ENCODE assay signal across 12 cellular contexts in the genomic region with DNA sequence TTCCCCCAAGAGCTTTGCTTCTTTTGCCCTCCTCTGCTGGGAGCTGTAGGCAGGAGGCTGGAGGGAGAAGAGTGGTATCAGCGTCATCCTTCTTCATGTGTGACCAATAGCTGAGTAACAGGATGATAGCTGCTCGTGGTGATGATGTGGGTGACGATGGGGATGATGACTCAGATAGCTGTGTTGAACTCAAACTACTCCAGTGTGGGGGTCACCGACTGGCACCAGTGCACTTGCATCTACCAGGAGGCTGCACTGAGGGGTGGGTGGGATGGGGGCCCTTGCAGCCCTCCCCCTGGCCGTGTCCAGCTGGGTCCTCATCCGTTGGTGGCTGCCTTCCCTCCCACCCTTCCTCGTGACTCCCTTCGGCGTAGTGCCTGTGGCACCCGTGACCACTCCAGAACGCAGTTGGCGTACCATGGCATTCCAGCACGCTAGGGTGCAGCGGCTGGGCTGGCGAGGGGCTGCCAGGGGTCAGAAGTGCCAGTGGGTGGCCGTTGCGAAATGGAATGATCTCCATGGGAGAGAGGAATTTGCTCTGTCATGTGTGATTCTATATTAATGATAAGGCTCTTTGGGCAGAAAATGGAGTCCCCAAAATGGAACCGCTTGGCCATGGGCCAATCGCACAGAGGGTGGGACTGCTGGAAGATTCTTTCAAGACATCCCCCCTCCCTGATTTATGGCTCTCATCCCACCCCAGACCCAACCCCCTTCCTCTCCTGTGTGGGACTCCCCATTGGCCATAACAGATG. TPM values are rescaled to one million over a fixed set of nuclear protein-coding genes. Genes with fewer than 3 reads are reported as not detected.
A peak's percentile ranks its signal among the peaks of the same experiment; 100 is the strongest.
DNase-seq lines count a peak whose midpoint lies in the region; ATAC-seq, FAIRE-seq and TF ChIP-seq lines count a peak whose summit lies in the region.
"Had no signal": no experiment of that assay in that cellular context is flagged by ENCODE, and none has a peak within 500 bp of the region (broad histone marks: within the 10 kb centered on the region; RNA-seq: fewer than 3 reads in every experiment).

No MANE protein-coding gene starts in this region.

- no peaks in the 10 kb centered on the region for H3K4me1 Mint-ChIP-seq in T-cell
- H3K4me1 Mint-ChIP-seq: memory B cell had no signal

- DNase-seq in H54 (ENCODE audit: insufficient read length, low spot score) (peak; percentile 89), fibroblast of mammary gland (ENCODE audit: low read depth) (peak; percentile 99), prostate gland (ENCODE audit: low spot score) (no peak), iPS-NIHi7 (ENCODE audit: extremely low spot score) (no peak), T-cell (no peak), inferior parietal cortex (ENCODE audit: extremely low spot score) (no peak)
- DNase-seq in stimulated activated CD4-positive, alpha-beta T cell treated with anti-CD3 and anti-CD28 coated beads, Interleukin-2, amount 100 ng/mL, for 48 hours = peak; percentile 17 to 35
- DNase-seq: cerebellar nuclear complex had no signal

- H3K4me3 ChIP-seq in fibroblast of mammary gland (ENCODE audit: control insufficient read depth, low read depth, low read length) (no peak overlapping the region), prostate gland (no peak overlapping the region)

- no peaks in the 10 kb centered on the region for H3K36me3 ChIP-seq in prostate gland

- H3K27me3 ChIP-seq in prostate gland (replicated peaks; ENCODE audit: insufficient read depth) = no peaks in the 10 kb centered on the region

- no peaks in the 10 kb centered on the region for H3K9me3 Mint-ChIP-seq in T-cell
- H3K9me3 Mint-ChIP-seq: memory B cell had no signal

- H3K9me3 ChIP-seq in prostate gland = no peaks in the 10 kb centered on the region

- no peaks in the 10 kb centered on the region for H3K36me3 Mint-ChIP-seq in T-cell
- H3K36me3 Mint-ChIP-seq: memory B cell had no signal

- no peak overlapping the region for H3K4me3 Mint-ChIP-seq in T-cell
- H3K4me3 Mint-ChIP-seq: memory B cell had no signal

- ATAC-seq in SK-N-SH treated with all-trans-retinoic acid at 6 μM for 48 hours (peak; percentile 89), T-cell (replicated peaks in 1 of 4) (no peak)

- TF ChIP-seq CTCF in fibroblast of mammary gland (conservative IDR thresholded peaks at IDR 0.05; ENCODE audit: control insufficient read depth, insufficient read depth, low read depth, low read length) (no peak), prostate gland (IDR thresholded peaks at IDR 0.05) (no peak)

- no peaks in the 10 kb centered on the region for H3K4me1 ChIP-seq in prostate gland (replicated peaks)

- FAIRE-seq in H54 (lab: Jason Lieb, UNC) = peak; percentile 41

- TF ChIP-seq POLR2A in H54 (IDR thresholded peaks at IDR 0.05; ENCODE audit: low read depth, low read length) = no peak
- no peak for TF ChIP-seq POLR2A in prostate gland (IDR thresholded peaks at IDR 0.05)

- CTCF ChIA-PET in T-cell (lab: Charles Lee) = interaction anchor here (0.5 to 1.2 kb wide), 2 partner anchors 41 to 43 kb away, joined by 3 read pairs; no protein-coding TSS in a partner anchor

- H3K27me3 Mint-ChIP-seq in T-cell = peaks cover 7 to 25% of the 10 kb centered on the region in 2 donors

- POLR2A ChIA-PET in T-cell (lab: Charles Lee) = no interaction called here

- 79% methylated on average over 19 of the region's 19 CpGs for WGBS in prostate gland

- intact Hi-C loops in prostate gland (cut with DNase I) = no loop called here

- no peak overlapping the region for H3K27ac ChIP-seq in prostate gland
- H3K27ac ChIP-seq: HL-60 had no signal

- H3K27ac Mint-ChIP-seq in T-cell = no peak overlapping the region
- H3K27ac Mint-ChIP-seq: memory B cell had no signal

TF ChIP-seq in SK-N-SH treated with all-trans-retinoic acid at 6 μM for 48 hours, 23 proteins besides CTCF, POLR2A, EP300 and RAD21:
- TF ChIP-seq, protein P1, sequence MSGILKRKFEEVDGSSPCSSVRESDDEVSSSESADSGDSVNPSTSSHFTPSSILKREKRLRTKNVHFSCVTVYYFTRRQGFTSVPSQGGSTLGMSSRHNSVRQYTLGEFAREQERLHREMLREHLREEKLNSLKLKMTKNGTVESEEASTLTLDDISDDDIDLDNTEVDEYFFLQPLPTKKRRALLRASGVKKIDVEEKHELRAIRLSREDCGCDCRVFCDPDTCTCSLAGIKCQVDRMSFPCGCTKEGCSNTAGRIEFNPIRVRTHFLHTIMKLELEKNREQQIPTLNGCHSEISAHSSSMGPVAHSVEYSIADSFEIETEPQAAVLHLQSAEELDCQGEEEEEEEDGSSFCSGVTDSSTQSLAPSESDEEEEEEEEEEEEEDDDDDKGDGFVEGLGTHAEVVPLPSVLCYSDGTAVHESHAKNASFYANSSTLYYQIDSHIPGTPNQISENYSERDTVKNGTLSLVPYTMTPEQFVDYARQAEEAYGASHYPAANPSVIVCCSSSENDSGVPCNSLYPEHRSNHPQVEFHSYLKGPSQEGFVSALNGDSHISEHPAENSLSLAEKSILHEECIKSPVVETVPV (CRISPR knock-in tag; IDR thresholded peaks at IDR 0.05) = no peak
- no peak for TF ChIP-seq SNAI2 (CRISPR knock-in tag; IDR thresholded peaks at IDR 0.05)
- TF ChIP-seq CREB5 (CRISPR knock-in tag; IDR thresholded peaks at IDR 0.05; ENCODE audit: low read depth) = no peak

RNA-seq across cellular contexts. Expression of gene IGFN1, which starts 1.3 kb away (rescaled TPM):
- 1 to 10 TPM; 2.0 to 6.7 TPM for total RNA-seq in prostate gland
- total RNA-seq in T-cell = not detected
- total RNA-seq: subcutaneous adipose tissue had no signal

RNA-seq across cellular contexts. Expression of gene TMEM9, which starts 37.6 kb away (rescaled TPM):
- total RNA-seq in prostate gland (100 to 1,000 TPM; 131 to 164 TPM), T-cell (10 to 100 TPM; 15.5 to 22.2 (median 17.7) TPM)

Comparison
In these comparisons a context has a peak if more than half of its experiments do, and no peak if none do; other contexts are left out.
1. DNase-seq: peak in H54 (single experiment), fibroblast of mammary gland (single experiment) and stimulated activated CD4-positive, alpha-beta T cell treated with anti-CD3 and anti-CD28 coated beads, Interleukin-2, amount 100 ng/mL, for 48 hours (2 of 2); none in prostate gland (single experiment), iPS-NIHi7 (single experiment), T-cell (0 of 34) and inferior parietal cortex (single experiment).
2. RNA of gene TMEM9, which starts 37.6 kb away (total RNA-seq): 131 to 164 TPM in prostate gland; 15.5 to 22.2 TPM in T-cell; every median in the first group is over 4 times any median in the second.